ENCODE assay signal across 26 cellular contexts in the genomic region with DNA sequence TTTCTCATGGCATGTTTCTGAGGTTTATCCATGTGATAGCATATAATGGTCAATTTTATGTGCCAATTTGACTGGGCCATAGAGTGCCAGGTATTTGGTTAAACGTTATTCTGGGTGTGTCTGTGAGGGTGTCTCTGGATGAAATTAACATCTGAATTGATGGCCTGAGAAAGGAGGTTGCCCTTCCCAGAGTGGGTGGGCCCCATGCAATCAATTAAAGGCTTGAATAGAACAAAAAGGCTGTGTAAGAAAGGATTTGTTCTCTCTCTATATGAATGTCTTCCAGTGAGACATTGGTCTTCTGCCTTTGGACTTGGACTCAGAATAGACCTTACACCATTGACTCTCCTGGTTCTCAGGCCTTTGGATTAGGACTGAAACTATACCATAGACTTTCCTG.
"Had no signal": no experiment of that assay in that cellular context is flagged by ENCODE, and none has a peak within 500 bp of the region (broad histone marks: within the 10 kb centered on the region; RNA-seq: fewer than 3 reads in every experiment).

No MANE protein-coding gene starts in this region.

- H3K4me3 ChIP-seq: hepatocyte, left lung, lower lobe of right lung, ovary, right atrium auricular region, right lobe of liver, stomach, testis, thyroid gland, upper lobe of right lung had no signal

- H3K4me3 Mint-ChIP-seq: mesothelial cell of epicardium; naive B cell; natural killer cell; nephron progenitor cell; stimulated activated naive B cell treated with anti-CD40 and anti-IgM and Interleukin-4, amounts not matched to agents 10 μg/mL and 1 μg/mL and 100 μg/mL, for 72 hours had no signal

- H3K9me3 ChIP-seq: left lung, lower lobe of right lung, ovary, right atrium auricular region, right lobe of liver, stomach, testis, thyroid gland, upper lobe of right lung had no signal

- H3K27me3 ChIP-seq: hepatocyte, left lung, ovary, right atrium auricular region, right lobe of liver, stomach, testis, thyroid gland, upper lobe of right lung had no signal

- H2AFZ ChIP-seq: hepatocyte had no signal

- H3K36me3 Mint-ChIP-seq: mesothelial cell of epicardium; naive B cell; natural killer cell; stimulated activated naive B cell treated with anti-CD40 and anti-IgM and Interleukin-4, amounts not matched to agents 10 μg/mL and 1 μg/mL and 100 μg/mL, for 72 hours had no signal

- H3K4me1 Mint-ChIP-seq: naive B cell; natural killer cell; nephron progenitor cell; stimulated activated naive B cell treated with anti-CD40 and anti-IgM and Interleukin-4, amounts not matched to agents 10 μg/mL and 1 μg/mL and 100 μg/mL, for 72 hours had no signal

- H3K79me2 ChIP-seq: hepatocyte had no signal

- H3K9me3 Mint-ChIP-seq: mesothelial cell of epicardium; natural killer cell; nephron progenitor cell; stimulated activated naive B cell treated with anti-CD40 and anti-IgM and Interleukin-4, amounts not matched to agents 10 μg/mL and 1 μg/mL and 100 μg/mL, for 72 hours had no signal

- DNase-seq: kidney glomerular epithelial cell; left cardiac atrium; lower lobe of right lung; mammary epithelial cell; mesendoderm; naive B cell; natural killer cell; nephron progenitor cell; ovary; right lobe of liver; stimulated activated CD4-positive, alpha-beta T cell treated with anti-CD3 and anti-CD28 coated beads, Interleukin-12 subunit alpha, Interleukin-12 subunit beta, amount 100 ng/mL, for 4 hours; stimulated activated CD4-positive, alpha-beta T cell treated with anti-CD3 and anti-CD28 coated beads, Interleukin-15, amount 100 ng/mL, for 24 hours; stimulated activated CD4-positive, alpha-beta T cell treated with anti-CD3 and anti-CD28 coated beads, Interleukin-2, amount 100 ng/mL, for 24 hours; stimulated activated CD4-positive, alpha-beta T cell treated with anti-CD3 and anti-CD28 coated beads, Interleukin-4, amount 100 ng/mL, for 1 hour; stimulated activated naive B cell treated with anti-CD40 and anti-IgM and Interleukin-4, amounts not matched to agents 10 μg/mL and 1 μg/mL and 100 μg/mL, for 72 hours; stimulated activated naive CD8-positive, alpha-beta T cell treated with anti-CD3 and anti-CD28 coated beads, Interleukin-15, Interleukin-2, amounts not matched to agents 100 U/mL and 50 U/mL, for 24 hours; stomach; testis; thyroid gland; trophoblast cell; upper lobe of right lung had no signal

- ATAC-seq: left cardiac atrium; left lung; lower lobe of right lung; natural killer cell; stimulated activated naive B cell treated with anti-CD40 and anti-IgM and Interleukin-4, amounts not matched to agents 10 μg/mL and 1 μg/mL and 100 μg/mL, for 72 hours; stimulated activated naive CD8-positive, alpha-beta T cell treated with anti-CD3 and anti-CD28 coated beads, Interleukin-15, Interleukin-2, amounts not matched to agents 100 U/mL and 50 U/mL, for 24 hours; upper lobe of right lung had no signal

- H3K4me1 ChIP-seq: left lung, lower lobe of right lung, right atrium auricular region, right lobe of liver, stomach, testis, thyroid gland, upper lobe of right lung had no signal

- H3K27ac ChIP-seq: hepatocyte, left lung, lower lobe of right lung, ovary, right atrium auricular region, right lobe of liver, stomach, testis, thyroid gland, upper lobe of right lung had no signal

- H3K27ac Mint-ChIP-seq: mesothelial cell of epicardium; natural killer cell; nephron progenitor cell; progenitor cell of endocrine pancreas; stimulated activated naive B cell treated with anti-CD40 and anti-IgM and Interleukin-4, amounts not matched to agents 10 μg/mL and 1 μg/mL and 100 μg/mL, for 72 hours had no signal

- H3K4me2 ChIP-seq: hepatocyte had no signal

- H3K36me3 ChIP-seq: left lung, lower lobe of right lung, ovary, right atrium auricular region, right lobe of liver, stomach, thyroid gland, upper lobe of right lung had no signal
